ENCODE assay signal across 8 cellular contexts in genomic region chr5:65924366-65925093, GRCh38. TPM values are rescaled to one million over a fixed set of nuclear protein-coding genes. Genes with fewer than 3 reads are reported as not detected.
A peak's percentile ranks its signal among the peaks of the same experiment; 100 is the strongest.
DNase-seq lines count a peak whose midpoint lies in the region; ATAC-seq lines count a peak whose summit lies in the region.

No MANE protein-coding gene starts in this region.

- H3K9me3 Mint-ChIP-seq in effector memory CD8-positive, alpha-beta T cell = no peaks in the 10 kb centered on the region
- no peaks in the 10 kb centered on the region for H3K9me3 Mint-ChIP-seq in naive thymus-derived CD8-positive, alpha-beta T cell

- no peak for ATAC-seq in effector memory CD8-positive, alpha-beta T cell (replicated peaks)
- peak in 1 of 2 donors; percentile 2 for ATAC-seq in naive thymus-derived CD8-positive, alpha-beta T cell
- ATAC-seq in HG03280 (IDR thresholded peaks at IDR 0.05; ENCODE audit: unreplicated experiment) (no peak), GM21717 (IDR thresholded peaks at IDR 0.05; ENCODE audit: unreplicated experiment) (no peak)

- peak overlapping the region; percentile 91 to 97 for H3K4me3 Mint-ChIP-seq in effector memory CD8-positive, alpha-beta T cell
- peak overlapping the region; percentile 83 to 96 (median 90) for H3K4me3 Mint-ChIP-seq in naive thymus-derived CD8-positive, alpha-beta T cell

- H3K4me1 Mint-ChIP-seq in effector memory CD8-positive, alpha-beta T cell (ENCODE audit: low read depth in 2 of 2) = peaks cover 19 to 23% of the 10 kb centered on the region in 2 donors
- peaks cover 11 to 40% (median 21%) of the 10 kb centered on the region in 4 donors for H3K4me1 Mint-ChIP-seq in naive thymus-derived CD8-positive, alpha-beta T cell

- H3K36me3 Mint-ChIP-seq in effector memory CD8-positive, alpha-beta T cell (ENCODE audit: insufficient read depth) = peaks cover 28% of the 10 kb centered on the region
- H3K36me3 Mint-ChIP-seq in naive thymus-derived CD8-positive, alpha-beta T cell = peaks cover 0 to 5% (median 2%) of the 10 kb centered on the region in 3 donors

- H3K27me3 Mint-ChIP-seq in effector memory CD8-positive, alpha-beta T cell = no peaks in the 10 kb centered on the region
- no peaks in the 10 kb centered on the region for H3K27me3 Mint-ChIP-seq in naive thymus-derived CD8-positive, alpha-beta T cell

- peak overlapping the region; percentile 95 to 96 for H3K27ac Mint-ChIP-seq in effector memory CD8-positive, alpha-beta T cell
- H3K27ac Mint-ChIP-seq in naive thymus-derived CD8-positive, alpha-beta T cell = peak overlapping the region; percentile 90 to 98 (median 96)

- POLR2A ChIA-PET in naive thymus-derived CD8-positive, alpha-beta T cell (lab: Charles Lee) = interaction anchor here (0.7 to 5.3 kb wide), 16 partner anchors 13 to 362 kb away, joined by 3 to 45 read pairs (median 4); partner anchors contain the start of genes CENPK, NLN, PPWD1 and SGTB

- DNase-seq in AG08396 (ENCODE audit: low spot score) (peak; percentile 14), GM19238 (ENCODE audit: insufficient read length, low spot score) (peak; percentile 13), NCI-H748 treated with DMSO at 0.1 percent for 48 hours (lab: John Stamatoyannopoulos, UW) (peak; percentile 74)
- DNase-seq in effector memory CD8-positive, alpha-beta T cell = no peak
- no peak for DNase-seq in naive thymus-derived CD8-positive, alpha-beta T cell
- DNase-seq in activated CD4-positive, alpha-beta T cell treated with anti-CD3 and anti-CD28 coated beads, Interleukin-2, amount 50 U/mL, for 48 hours = no peak

RNA-seq across cellular contexts. Expression of gene ERBIN, which starts 1.8 kb away (rescaled TPM):
- 100 to 1,000 TPM; 127 to 135 TPM for total RNA-seq in naive thymus-derived CD8-positive, alpha-beta T cell
- 10 to 100 TPM; 50.3 to 53.8 (median 50.9) TPM for polyA plus RNA-seq in naive thymus-derived CD8-positive, alpha-beta T cell

Comparison
In these comparisons a context has a peak if more than half of its experiments do, and no peak if none do; other contexts are left out.
1. DNase-seq: peak in AG08396 (single experiment), GM19238 (single experiment) and NCI-H748 treated with DMSO at 0.1 percent for 48 hours (single experiment); none in effector memory CD8-positive, alpha-beta T cell (0 of 3), naive thymus-derived CD8-positive, alpha-beta T cell (0 of 10) and activated CD4-positive, alpha-beta T cell treated with anti-CD3 and anti-CD28 coated beads, Interleukin-2, amount 50 U/mL, for 48 hours (0 of 2).